In the genomic region with DNA sequence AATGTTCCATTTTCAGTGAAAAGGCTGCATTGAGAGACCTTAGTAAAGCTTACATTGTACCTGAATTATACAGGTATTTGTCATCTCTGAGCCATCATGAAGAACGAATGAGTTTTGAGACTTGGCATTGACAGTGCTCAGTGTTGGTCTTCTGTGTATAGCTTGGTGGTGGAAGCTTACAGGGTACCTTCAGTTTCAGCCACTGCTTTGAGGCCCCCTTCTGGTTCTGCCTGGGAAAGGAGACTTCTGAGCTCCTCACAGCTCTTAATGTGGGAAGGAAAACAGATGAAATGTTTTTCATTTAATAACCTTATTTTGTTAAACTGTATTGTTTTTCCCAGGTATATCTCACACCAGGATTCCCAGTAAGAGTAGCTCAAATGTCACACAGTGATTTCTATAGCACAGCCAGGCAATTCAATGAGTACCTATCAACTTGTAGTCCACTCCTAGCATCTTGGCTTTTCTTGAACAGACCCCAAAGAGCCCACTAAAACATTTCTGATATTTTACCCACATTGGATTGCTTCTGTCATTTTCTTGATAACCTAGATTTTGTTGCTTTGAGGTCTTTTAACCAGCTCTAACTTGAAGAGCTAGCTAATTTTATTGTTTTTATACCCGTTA, we compare ENCODE assay signal across 9 cellular contexts. TPM values are rescaled to one million over a fixed set of nuclear protein-coding genes. Genes with fewer than 3 reads are reported as not detected.
DNase-seq lines count a peak whose midpoint lies in the region; ATAC-seq, FAIRE-seq and TF ChIP-seq lines count a peak whose summit lies in the region.
"Had no signal": no experiment of that assay in that cellular context is flagged by ENCODE, and none has a peak within 500 bp of the region (broad histone marks: within the 10 kb centered on the region; RNA-seq: fewer than 3 reads in every experiment).

No MANE protein-coding gene starts in this region.

- TF ChIP-seq CTCF in GM23338 (conservative IDR thresholded peaks at IDR 0.05; ENCODE audit: low read depth in 2 of 2) (peak; percentile 59 to 79), fibroblast of lung (conservative IDR thresholded peaks at IDR 0.05 in 1 of 2, IDR thresholded peaks at IDR 0.05 in 1 of 2; ENCODE audit: low read depth in 1 of 2, low read length in 2 of 2) (peak; percentile 69 to 71), gastrocnemius medialis (IDR thresholded peaks at IDR 0.05 in 4 of 5, conservative IDR thresholded peaks at IDR 0.05 in 1 of 5) (no peak)

- no peaks in the 10 kb centered on the region for H3K9me3 ChIP-seq in fibroblast of lung (ENCODE audit: control insufficient read depth, insufficient read depth, low read depth, low read length)
- H3K9me3 ChIP-seq in gastrocnemius medialis: no peaks in the 10 kb centered on the region

- no peak overlapping the region for H3K9ac ChIP-seq in fibroblast of lung (ENCODE audit: insufficient read depth, low read length)

- H3K4me3 ChIP-seq in GM23338: no peak overlapping the region
- no peak overlapping the region for H3K4me3 ChIP-seq in fibroblast of lung (replicated peaks in 1 of 4; ENCODE audit: control extremely low read depth in 1 of 4, insufficient read depth in 1 of 4, low read depth in 3 of 4, low read length in 4 of 4)
- H3K4me3 ChIP-seq in gastrocnemius medialis: no peak overlapping the region
- H3K4me3 ChIP-seq: lung had no signal

- H3K27ac Mint-ChIP-seq in GM23338: no peak overlapping the region

- FAIRE-seq in A204.1 (lab: Jason Lieb, UNC): peak; percentile 14

- intact Hi-C loops in posterior cingulate gyrus (cut with DNase I) (loop anchor here (5.0 kb wide), 1 partner anchor 334 kb away; no protein-coding TSS in a partner anchor), gastrocnemius medialis (cut with DNase I; ENCODE audit: low total_unique reads) (no loop called here)

- no peaks in the 10 kb centered on the region for H3K9me3 Mint-ChIP-seq in GM23338

- peaks cover 9% of the 10 kb centered on the region; the same call in 1 of the 2 replicates for H3K4me1 ChIP-seq in GM23338 (ENCODE audit: insufficient read depth)
- no peaks in the 10 kb centered on the region for H3K4me1 ChIP-seq in fibroblast of lung (ENCODE audit: control insufficient read depth, extremely low read depth, insufficient read depth, low read length)
- peaks cover 5 to 6% of the 10 kb centered on the region in 2 donors for H3K4me1 ChIP-seq in gastrocnemius medialis

- H2AFZ ChIP-seq in GM23338 (no peak overlapping the region), fibroblast of lung (ENCODE audit: low read length) (no peak overlapping the region)

- H3K36me3 ChIP-seq in GM23338 (ENCODE audit: insufficient read depth) (no peaks in the 10 kb centered on the region), fibroblast of lung (ENCODE audit: control insufficient read depth, insufficient read depth, low read length) (no peaks in the 10 kb centered on the region), gastrocnemius medialis (no peaks in the 10 kb centered on the region)

- no peak for TF ChIP-seq POLR2A in gastrocnemius medialis (IDR thresholded peaks at IDR 0.05)

- H3K27me3 ChIP-seq in GM23338 (ENCODE audit: insufficient read depth): no peaks in the 10 kb centered on the region
- H3K27me3 ChIP-seq in fibroblast of lung (ENCODE audit: control insufficient read depth, insufficient read depth, low read length): no peaks in the 10 kb centered on the region
- H3K27me3 ChIP-seq in gastrocnemius medialis: no peaks in the 10 kb centered on the region

- H3K4me1 Mint-ChIP-seq in GM23338: peaks cover 13% of the 10 kb centered on the region

- no peaks in the 10 kb centered on the region for H3K36me3 Mint-ChIP-seq in GM23338 (ENCODE audit: low read depth)

- H3K79me2 ChIP-seq in GM23338 (replicated peaks; ENCODE audit: insufficient read depth) (peaks cover 63% of the 10 kb centered on the region), fibroblast of lung (ENCODE audit: control insufficient read depth, insufficient read depth, low read length) (no peaks in the 10 kb centered on the region)

- peak; percentile 54 for DNase-seq in GDM1 (lab: John Stamatoyannopoulos, UW)
- DNase-seq in GM23338 (ENCODE audit: low spot score): peak; percentile 75
- DNase-seq in HuH-7 (ENCODE audit: low spot score): peak; percentile 12
- peak; percentile 33 for DNase-seq in UCSD-AML1 (lab: John Stamatoyannopoulos, UW; ENCODE audit: unreplicated experiment)
- DNase-seq in fibroblast of lung (ENCODE audit: low read depth in 2 of 2): peak; percentile 22 to 49
- DNase-seq in posterior cingulate gyrus: peak in 8 of 10 donors; percentile 18 to 93 (median 49)
- no peak for DNase-seq in gastrocnemius medialis

- H3K4me3 Mint-ChIP-seq in GM23338: no peak overlapping the region

- no peaks in the 10 kb centered on the region; the same call in 1 of the 2 replicates for H3F3A ChIP-seq in GM23338 (replicated peaks; ENCODE audit: low read depth)

- no peak overlapping the region for H3K27ac ChIP-seq in GM23338 (ENCODE audit: low read depth)
- H3K27ac ChIP-seq in fibroblast of lung (ENCODE audit: insufficient read depth, low read length): no peak overlapping the region
- no peak overlapping the region for H3K27ac ChIP-seq in gastrocnemius medialis

- H4K20me1 ChIP-seq in GM23338 (replicated peaks; ENCODE audit: insufficient read depth) (0 out of 2 replicates have a peak, but pooled peaks cover 2% of the 10 kb centered on the region), fibroblast of lung (ENCODE audit: control insufficient read depth, extremely low read depth, insufficient read depth, low read length) (no peaks in the 10 kb centered on the region)

- no peaks in the 10 kb centered on the region for H3K9me2 ChIP-seq in GM23338 (ENCODE audit: insufficient read depth)

- no peaks in the 10 kb centered on the region for H3K27me3 Mint-ChIP-seq in GM23338 (ENCODE audit: insufficient read depth, low read depth, poor library complexity)

- ATAC-seq in GM23338 (peak; percentile 100), gastrocnemius medialis (no peak)

- in situ Hi-C loops in gastrocnemius medialis (cut with MboI; ENCODE audit: low sequenced_read_pairs in 4 of 4): no loop called here

- H3K4me2 ChIP-seq in GM23338 (no peak overlapping the region), fibroblast of lung (ENCODE audit: extremely low read depth, insufficient read depth, low read length) (no peak overlapping the region)

RNA-seq across cellular contexts. Expression of gene SERPINI1, which starts 5.6 kb away (rescaled TPM):
- total RNA-seq in GM23338 (2014; rRNA removed; shearing (Covaris generic)): 9.2 and 13.5 TPM in 2 replicates
- 26.6 and 32.1 TPM in 2 replicates for polyA plus RNA-seq in GM23338 (2016; fragmentation: Nextera tagmentation; extraction: Ambion mirVana)
- total RNA-seq in fibroblast of lung: 1.3 and 5.8 TPM in 2 replicates
- 3.0 and 3.7 TPM in 2 replicates for polyA plus RNA-seq in fibroblast of lung
- 2.7 and 3.5 TPM in 2 replicates for polyA plus RNA-seq in fibroblast of lung (2012)
- 5.4 TPM in 1 of 2 replicates, not detected in the other for polyA minus RNA-seq in fibroblast of lung (ENCODE audit: low replicate concordance)
- total RNA-seq in gastrocnemius medialis: 1 to 10 TPM in 3 of 4 donors, under 1 TPM in 1; 0.70 to 2.7 (median 2.2) TPM

RNA-seq across cellular contexts. Expression of gene PDCD10, which starts 6.4 kb away (rescaled TPM):
- total RNA-seq in GM23338 (2014; rRNA removed; shearing (Covaris generic)): 95.2 and 108 TPM in 2 replicates
- 99.8 and 125 TPM in 2 replicates for polyA plus RNA-seq in GM23338 (2016; fragmentation: Nextera tagmentation; extraction: Ambion mirVana)
- 45.2 and 46.6 TPM in 2 replicates for total RNA-seq in fibroblast of lung
- polyA plus RNA-seq in fibroblast of lung: 77.0 and 90.4 TPM in 2 replicates
- polyA plus RNA-seq in fibroblast of lung (2012): 47.0 and 49.7 TPM in 2 replicates
- 1.7 and 5.3 TPM in 2 replicates for polyA minus RNA-seq in fibroblast of lung (ENCODE audit: low replicate concordance)
- total RNA-seq in gastrocnemius medialis: 10 to 100 TPM; 25.7 to 32.6 (median 31.6) TPM

Comparison
In these comparisons a context has a peak if more than half of its experiments do, and no peak if none do; other contexts are left out.
1. DNase-seq: peak in GDM1 (single experiment), GM23338 (single experiment), HuH-7 (single experiment), UCSD-AML1 (single experiment), fibroblast of lung (2 of 2) and posterior cingulate gyrus (8 of 10); none in gastrocnemius medialis (0 of 2).
2. CTCF ChIP-seq: peak in GM23338 (2 of 2) and fibroblast of lung (2 of 2); none in gastrocnemius medialis (0 of 5).